ENCODE assay signal across 8 cellular contexts in genomic region chr12:110590806-110591326, GRCh38. TPM values are rescaled to one million over a fixed set of nuclear protein-coding genes. Genes with fewer than 3 reads are reported as not detected.
DNase-seq lines count a peak whose midpoint lies in the region; ATAC-seq, FAIRE-seq and TF ChIP-seq lines count a peak whose summit lies in the region.

No MANE protein-coding gene starts in this region.

- H3K9me3 ChIP-seq in kidney (ENCODE audit: control insufficient read depth in 1 of 2, low read length in 2 of 2) (no peaks in the 10 kb centered on the region), thyroid gland (no peaks in the 10 kb centered on the region)

- H3K36me3 ChIP-seq in ACC112 (ENCODE audit: insufficient read depth, low read length) (no peaks in the 10 kb centered on the region), kidney (ENCODE audit: control insufficient read depth in 1 of 2, insufficient read depth in 2 of 2, low read length in 2 of 2) (no peaks in the 10 kb centered on the region), thyroid gland (no peaks in the 10 kb centered on the region)

- peak overlapping the region; percentile 4 for H2AFZ ChIP-seq in ACC112 (ENCODE audit: low read length, unreplicated experiment)

- H3K4me1 ChIP-seq in ACC112 (ENCODE audit: control insufficient read depth, insufficient read depth, low read length, unreplicated experiment) (peaks cover 11% of the 10 kb centered on the region), kidney (ENCODE audit: control insufficient read depth in 1 of 2, insufficient read depth in 1 of 2, low read depth in 1 of 2, low read length in 2 of 2) (peaks cover 14 to 18% of the 10 kb centered on the region in 2 donors), thyroid gland (peaks cover 38 to 45% of the 10 kb centered on the region in 2 donors)

- TF ChIP-seq POLR2A in thyroid gland (IDR thresholded peaks at IDR 0.05): no peak

- peaks cover 0 to 5% of the 10 kb centered on the region in 2 donors for H3K36me3 Mint-ChIP-seq in activated naive CD4-positive, alpha-beta T cell treated with anti-CD3 and anti-CD28 coated beads, Interleukin-2, amount 50 U/mL, for 72 hours

- H3K27ac Mint-ChIP-seq in activated naive CD4-positive, alpha-beta T cell treated with anti-CD3 and anti-CD28 coated beads, Interleukin-2, amount 50 U/mL, for 72 hours: peak overlapping the region; percentile 96 to 98

- H3K27me3 ChIP-seq in ACC112 (ENCODE audit: insufficient read depth, low read length): no peaks in the 10 kb centered on the region
- no peaks in the 10 kb centered on the region for H3K27me3 ChIP-seq in thyroid gland

- ATAC-seq in GM18868 (IDR thresholded peaks at IDR 0.05; ENCODE audit: unreplicated experiment): peak; percentile 76
- peak; percentile 67 for ATAC-seq in HG03442 (IDR thresholded peaks at IDR 0.05; ENCODE audit: unreplicated experiment)
- peak; percentile 91 to 96 for ATAC-seq in activated naive CD4-positive, alpha-beta T cell treated with anti-CD3 and anti-CD28 coated beads, Interleukin-2, amount 50 U/mL, for 72 hours

- no peak for FAIRE-seq in kidney (lab: Jason Lieb, UNC)
- FAIRE-seq in urothelium cell line (lab: Jason Lieb, UNC): no peak

- no peak for DNase-seq in activated naive CD4-positive, alpha-beta T cell treated with anti-CD3 and anti-CD28 coated beads, Interleukin-2, amount 50 U/mL, for 72 hours (ENCODE audit: low spot score in 2 of 2)
- DNase-seq in kidney (no peak), thyroid gland (no peak), urothelium cell line (ENCODE audit: low spot score) (no peak), ureter (ENCODE audit: low spot score) (no peak)

- WGBS in thyroid gland, 2 donors: 18 to 24% methylated on average over 3 of the region's 3 CpGs

- TF ChIP-seq CTCF in kidney (IDR thresholded peaks at IDR 0.05; ENCODE audit: borderline replicate concordance, extremely low read depth, insufficient read depth) (no peak), thyroid gland (IDR thresholded peaks at IDR 0.05) (peak in 1 of 6 experiments; percentile 12)

- H3K4me3 ChIP-seq in ACC112 (ENCODE audit: low read depth, low read length) (no peak overlapping the region), kidney (ENCODE audit: low read length in 2 of 2) (no peak overlapping the region), thyroid gland (replicated peaks in 1 of 3) (no peak overlapping the region)

- H3K79me2 ChIP-seq in ACC112 (ENCODE audit: control insufficient read depth, insufficient read depth, low read length, unreplicated experiment): no peaks in the 10 kb centered on the region

- intact Hi-C loops in kidney (cut with DNase I): no loop called here
- intact Hi-C loops in thyroid gland (cut with DNase I): no loop called here

- peaks cover 0 to 3% of the 10 kb centered on the region in 2 donors for H3K9me3 Mint-ChIP-seq in activated naive CD4-positive, alpha-beta T cell treated with anti-CD3 and anti-CD28 coated beads, Interleukin-2, amount 50 U/mL, for 72 hours

- H3K27ac ChIP-seq in ACC112 (ENCODE audit: low read depth, low read length): peak overlapping the region; percentile 60
- H3K27ac ChIP-seq in kidney (ENCODE audit: low read depth in 2 of 2, low read length in 2 of 2): peak overlapping the region; percentile 88 to 93
- peak overlapping the region; percentile 86 to 91 (median 86) for H3K27ac ChIP-seq in thyroid gland

- peak overlapping the region in 1 of 2 donors; percentile 66 for H3K9ac ChIP-seq in kidney (ENCODE audit: low read length in 2 of 2)

RNA-seq across cellular contexts. Expression of gene PPTC7, which starts 7.7 kb away (rescaled TPM):
- total RNA-seq in activated naive CD4-positive, alpha-beta T cell treated with anti-CD3 and anti-CD28 coated beads, Interleukin-2, amount 50 U/mL, for 72 hours: 10 to 100 TPM; 40.4 to 46.7 TPM
- total RNA-seq in kidney (27.9 TPM), thyroid gland (10 to 100 TPM; 15.8 to 28.9 (median 22.8) TPM), ureter (26.1 TPM)
- 10.0 TPM for polyA plus RNA-seq in kidney (ENCODE audit: insufficient read depth, low read depth, low replicate concordance)

RNA-seq across cellular contexts. Expression of gene TCTN1, which starts 23.1 kb away (rescaled TPM):
- 10 to 100 TPM in 1 of 2 donors, 1 to 10 TPM in 1; 3.3 to 10.4 TPM for total RNA-seq in activated naive CD4-positive, alpha-beta T cell treated with anti-CD3 and anti-CD28 coated beads, Interleukin-2, amount 50 U/mL, for 72 hours
- total RNA-seq in kidney (76.9 TPM), thyroid gland (100 to 1,000 TPM in 3 of 4 donors, 10 to 100 TPM in 1; 98.8 to 204 (median 125) TPM), ureter (50.0 TPM)
- 71.2 TPM for polyA plus RNA-seq in kidney (ENCODE audit: insufficient read depth, low read depth, low replicate concordance)
